In genomic region chr1:103106426-103107321, GRCh38 we compare ENCODE assay signal across 8 cellular contexts. TPM values are rescaled to one million over a fixed set of nuclear protein-coding genes. Genes with fewer than 3 reads are reported as not detected.
DNase-seq lines count a peak whose midpoint lies in the region; ATAC-seq and TF ChIP-seq lines count a peak whose summit lies in the region.

No MANE protein-coding gene starts in this region.

- TF ChIP-seq POLR2A in Peyer's patch (IDR thresholded peaks at IDR 0.05), result no peak
- TF ChIP-seq POLR2A in esophagus muscularis mucosa (IDR thresholded peaks at IDR 0.05; ENCODE audit: low read depth), result no peak

- DNase-seq in Peyer's patch (no peak), esophagus muscularis mucosa (ENCODE audit: extremely low spot score) (no peak)
- no peak for DNase-seq in stimulated activated CD4-positive, alpha-beta T cell treated with anti-CD3 and anti-CD28 coated beads, Interleukin-4, amount 100 ng/mL, for 1 hour
- DNase-seq in effector CD8-positive, alpha-beta T cell (lab: John Stamatoyannopoulos, UW), result no peak

- 2% methylated on average over 22 of the region's 22 CpGs for WGBS in esophagus muscularis mucosa

- H3K4me1 ChIP-seq in ES-I3 (ENCODE audit: insufficient read depth, low read length) (no peaks in the 10 kb centered on the region; the same call in none of the 2 replicates), Peyer's patch (peaks cover 0 to 12% (median 2%) of the 10 kb centered on the region in 4 donors), esophagus muscularis mucosa (peaks cover 13 to 34% (median 26%) of the 10 kb centered on the region in 4 donors), mucosa of rectum (ENCODE audit: control insufficient read depth in 2 of 2, insufficient read depth in 2 of 2, low read length in 2 of 2) (peaks cover 0 to 3% of the 10 kb centered on the region in 2 donors)

- peak; percentile 70 for ATAC-seq in GM21360 (IDR thresholded peaks at IDR 0.05; ENCODE audit: unreplicated experiment)
- ATAC-seq in HG03571 (IDR thresholded peaks at IDR 0.05; ENCODE audit: unreplicated experiment), result peak; percentile 76

- H3K9ac ChIP-seq in ES-I3 (ENCODE audit: low read depth, low read length), result peak overlapping the region; percentile 98; the same call in 1 of the 2 replicates
- no peak overlapping the region for H3K9ac ChIP-seq in mucosa of rectum (ENCODE audit: low read depth in 1 of 2, low read length in 2 of 2)

- H3K27ac ChIP-seq in Peyer's patch (no peak overlapping the region), esophagus muscularis mucosa (replicated peaks in 1 of 4) (peak overlapping the region in 1 of 4 donors; percentile 12), mucosa of rectum (ENCODE audit: low read depth in 2 of 2, low read length in 2 of 2) (no peak overlapping the region)

- TF ChIP-seq CTCF in Peyer's patch (IDR thresholded peaks at IDR 0.05) (peak in 4 of 6 experiments; percentile 19 to 30 (median 24)), esophagus muscularis mucosa (IDR thresholded peaks at IDR 0.05) (peak in 2 of 3 experiments; percentile 44 to 53)

- H3K36me3 ChIP-seq in ES-I3 (ENCODE audit: insufficient read depth, low read length) (no peaks in the 10 kb centered on the region), Peyer's patch (no peaks in the 10 kb centered on the region), esophagus muscularis mucosa (no peaks in the 10 kb centered on the region), mucosa of rectum (ENCODE audit: control insufficient read depth in 2 of 2, insufficient read depth in 2 of 2, low read length in 2 of 2) (no peaks in the 10 kb centered on the region)

- H3K27me3 ChIP-seq in Peyer's patch (no peaks in the 10 kb centered on the region), esophagus muscularis mucosa (peaks cover 0 to 16% (median 0%) of the 10 kb centered on the region in 4 donors), mucosa of rectum (ENCODE audit: control insufficient read depth in 2 of 2, insufficient read depth in 2 of 2, low read length in 2 of 2) (peaks cover 0 to 3% of the 10 kb centered on the region in 2 donors)

- H3K4me3 ChIP-seq in Peyer's patch (peak overlapping the region in 3 of 4 donors; percentile 1 to 26 (median 25)), esophagus muscularis mucosa (peak overlapping the region; percentile 49 to 57 (median 50)), mucosa of rectum (ENCODE audit: low read length in 2 of 2) (peak overlapping the region; percentile 31 to 50)

- intact Hi-C loops in esophagus muscularis mucosa (cut with DNase I), result loop anchor here (5.0 kb wide), 2 partner anchors 351 to 406 kb away; no protein-coding TSS in a partner anchor

- H3K9me3 ChIP-seq in ES-I3 (ENCODE audit: control insufficient read depth, insufficient read depth, low read length) (no peaks in the 10 kb centered on the region), Peyer's patch (no peaks in the 10 kb centered on the region), esophagus muscularis mucosa (no peaks in the 10 kb centered on the region), mucosa of rectum (ENCODE audit: control insufficient read depth in 2 of 2, low read length in 2 of 2) (no peaks in the 10 kb centered on the region)

- no peak for TF ChIP-seq EP300 in esophagus muscularis mucosa (IDR thresholded peaks at IDR 0.05)

RNA-seq across cellular contexts. Expression of gene COL11A1, which starts 1.6 kb away (rescaled TPM):
- under 1 TPM in 1 of 4 donors, not detected in 3; 0.28 TPM for total RNA-seq in Peyer's patch
- total RNA-seq in esophagus muscularis mucosa, result under 1 TPM in 3 of 4 donors, not detected in 1; 0.06 to 0.17 (median 0.11) TPM
